Comparison of ENCODE assay signal across 8 cellular contexts in the genomic region with DNA sequence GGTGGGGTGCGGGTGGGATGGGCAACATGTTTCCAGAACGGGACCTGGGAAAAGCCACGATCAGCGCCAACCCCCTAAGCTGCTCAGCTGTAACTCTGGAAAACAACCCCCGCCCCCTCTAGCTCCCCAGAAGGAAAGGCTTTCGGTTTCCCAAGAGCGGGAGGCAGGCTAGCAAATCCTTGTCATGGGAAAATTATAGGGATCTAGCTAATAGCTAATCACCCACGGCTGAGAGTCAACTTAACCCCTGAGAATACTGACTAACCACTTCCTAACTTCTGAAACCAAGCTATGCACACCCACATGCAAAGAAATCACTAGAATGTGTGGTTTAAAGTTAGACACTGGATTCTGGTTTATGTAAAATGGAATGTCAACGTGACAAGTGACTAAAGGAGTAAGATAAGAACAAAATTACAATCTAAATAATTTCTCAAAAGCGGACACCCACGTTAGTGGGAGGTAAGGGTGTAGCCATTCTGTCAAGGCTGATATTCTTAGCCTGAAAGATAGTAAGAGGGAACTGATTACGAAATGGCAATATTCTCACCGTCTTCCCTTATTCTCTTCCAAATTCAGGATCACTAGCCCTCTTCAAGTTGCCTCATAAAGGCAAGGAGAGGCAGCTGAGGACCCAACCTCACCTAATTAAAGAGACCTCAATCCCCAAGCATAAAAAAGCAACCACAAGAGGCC. TPM values are rescaled to one million over a fixed set of nuclear protein-coding genes. Genes with fewer than 3 reads are reported as not detected.
DNase-seq lines count a peak whose midpoint lies in the region; ATAC-seq, FAIRE-seq and TF ChIP-seq lines count a peak whose summit lies in the region.

No MANE protein-coding gene starts in this region.

- FAIRE-seq in GM12891 (lab: Jason Lieb, UNC), result no peak

- TF ChIP-seq POLR2A in GM12891 (IDR thresholded peaks at IDR 0.05; ENCODE audit: low read depth, low read length) (no peak), heart left ventricle (IDR thresholded peaks at IDR 0.05) (no peak)

- intact Hi-C loops in heart left ventricle (cut with DNase I), result loop anchor here in 5 of 10 donors (2.0 to 10.0 kb wide), 5 partner anchors 19 to 891 kb away; partner anchors contain the start of gene JAG1 (in 1 of the 5)

- DNase-seq in GM12891 (ENCODE audit: insufficient read length, low spot score), result no peak
- DNase-seq in SJSA1 (ENCODE audit: low read depth in 1 of 2, low spot score in 2 of 2), result no peak
- peak in 4 of 5 donors; percentile 49 to 67 (median 54) for DNase-seq in heart left ventricle
- DNase-seq in substantia nigra (lab: John Stamatoyannopoulos, UW), result no peak
- DNase-seq in islet precursor cell, result no peak
- DNase-seq in NCI-H524 treated with DMSO at 0.1 percent for 48 hours (lab: John Stamatoyannopoulos, UW), result no peak

- TF ChIP-seq CTCF in heart left ventricle (IDR thresholded peaks at IDR 0.05), result no peak

- H3K36me3 ChIP-seq in SJSA1, result peaks cover 93% of the 10 kb centered on the region
- peaks cover 0 to 98% (median 81%) of the 10 kb centered on the region in 9 donors for H3K36me3 ChIP-seq in heart left ventricle

- 26 to 32% (median 31%) methylated on average over 11 to 13 of the region's 13 CpGs for WGBS in heart left ventricle, 4 donors

- H3K4me3 ChIP-seq in SJSA1 (no peak overlapping the region), heart left ventricle (peak overlapping the region in 8 of 12 donors; percentile 11 to 39 (median 24)), skin epidermis (no peak overlapping the region)

- peaks cover 46% of the 10 kb centered on the region for H3K4me1 ChIP-seq in SJSA1 (replicated peaks)
- H3K4me1 ChIP-seq in heart left ventricle, result peaks cover 11 to 97% (median 71%) of the 10 kb centered on the region in 12 donors

- H3K27ac ChIP-seq in SJSA1 (peak overlapping the region; percentile 16; the same call in 1 of the 2 replicates), heart left ventricle (peak overlapping the region; percentile 34 to 80 (median 64)), skin epidermis (peak overlapping the region in 19 of 21 experiments; percentile 11 to 82 (median 70)), substantia nigra (ENCODE audit: low read depth, low read length, poor library complexity, severe bottlenecking) (no peak overlapping the region)

- peak in 3 of 4 donors; percentile 40 to 66 (median 61) for ATAC-seq in heart left ventricle
- no peak for ATAC-seq in GM19023 (IDR thresholded peaks at IDR 0.05; ENCODE audit: unreplicated experiment)

- H3K9me3 ChIP-seq in SJSA1 (replicated peaks), result no peaks in the 10 kb centered on the region
- no peaks in the 10 kb centered on the region for H3K9me3 ChIP-seq in heart left ventricle

- no peaks in the 10 kb centered on the region for H3K27me3 ChIP-seq in SJSA1 (replicated peaks)
- H3K27me3 ChIP-seq in heart left ventricle, result no peaks in the 10 kb centered on the region

TF ChIP-seq in GM12891, 5 proteins besides CTCF, POLR2A, EP300 and RAD21:
- TF ChIP-seq SPI1 (IDR thresholded peaks at IDR 0.05; ENCODE audit: low read depth, low read length) (peak; percentile 39; the same call in 1 of the 2 replicates), TAF1 (IDR thresholded peaks at IDR 0.05; ENCODE audit: low read depth, low read length) (no peak)

RNA-seq across cellular contexts. Expression of gene JAG1, which starts 20.1 kb away (rescaled TPM):
- 3.3 TPM for polyA plus RNA-seq in GM12891 (2012; ENCODE audit: low read depth, missing spikeins)
- total RNA-seq in SJSA1 (2014; rRNA removed; shearing (Covaris generic)), result 40.4 and 40.9 TPM in 2 replicates
- 10 to 100 TPM; 20.9 to 42.6 (median 29.6) TPM for total RNA-seq in heart left ventricle
- polyA plus RNA-seq in heart left ventricle, result 10 to 100 TPM; 12.5 to 12.7 TPM

Comparison
In these comparisons a context has a peak if more than half of its experiments do, and no peak if none do; other contexts are left out.
1. DNase-seq: peak in heart left ventricle (4 of 5); none in GM12891 (single experiment), SJSA1 (0 of 2), substantia nigra (0 of 49), islet precursor cell (single experiment) and NCI-H524 treated with DMSO at 0.1 percent for 48 hours (single experiment).
2. H3K4me3 ChIP-seq: peak in heart left ventricle (8 of 12); none in SJSA1 (single experiment) and skin epidermis (0 of 7).